ENCODE assay signal across 10 cellular contexts in the genomic region with DNA sequence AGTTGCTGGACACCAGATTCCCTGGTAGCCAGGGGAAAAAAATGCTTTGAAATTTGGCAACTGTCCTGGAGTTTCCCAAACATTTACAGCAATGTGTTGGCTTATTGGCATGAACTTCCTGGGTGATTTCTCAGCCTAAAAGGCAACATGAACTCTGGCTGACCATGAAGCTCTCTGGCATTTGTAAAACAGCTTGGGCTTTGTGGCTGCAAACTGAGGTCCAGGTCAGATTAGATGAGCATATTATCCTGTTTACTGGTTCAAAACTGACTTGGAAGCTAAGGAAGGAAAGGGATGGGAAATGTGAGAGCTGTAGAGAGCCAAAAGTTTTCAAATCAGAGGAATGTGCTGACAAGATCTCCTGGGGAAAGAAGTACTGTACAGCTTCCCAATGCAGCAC.
DNase-seq lines count a peak whose midpoint lies in the region; ATAC-seq, FAIRE-seq and TF ChIP-seq lines count a peak whose summit lies in the region.
"Had no signal": no experiment of that assay in that cellular context is flagged by ENCODE, and none has a peak within 500 bp of the region (broad histone marks: within the 10 kb centered on the region; RNA-seq: fewer than 3 reads in every experiment).

No MANE protein-coding gene starts in this region.

- FAIRE-seq in urothelium cell line (lab: Jason Lieb, UNC) = no peak

- peak; percentile 65 for DNase-seq in mammary epithelial cell
- DNase-seq in right lobe of liver = peak in 2 of 3 donors; percentile 30 to 76
- DNase-seq in urothelium cell line (ENCODE audit: low spot score) = peak; percentile 25
- DNase-seq in DMS153 treated with DMSO at 0.1 percent for 48 hours (lab: John Stamatoyannopoulos, UW; ENCODE audit: unreplicated experiment) = no peak
- no peak for DNase-seq in HuH-7.5 (ENCODE audit: low spot score)
- no peak for DNase-seq in HUDEP-2 (lab: John Stamatoyannopoulos, UW; ENCODE audit: unreplicated experiment in 76 of 76)
- DNase-seq: erythroblast, NCI-H2171 treated with DMSO at 0.1 percent for 48 hours had no signal

- TF ChIP-seq CTCF in mammary epithelial cell (conservative IDR thresholded peaks at IDR 0.05 in 1 of 2, IDR thresholded peaks at IDR 0.05 in 1 of 2; ENCODE audit: extremely low read depth in 1 of 2, insufficient read depth in 1 of 2, low read depth in 1 of 2, low read length in 2 of 2) = no peak
- no peak for TF ChIP-seq CTCF in right lobe of liver (IDR thresholded peaks at IDR 0.05)

- peak overlapping the region; percentile 18; the same call in 1 of the 2 replicates for H3K9ac ChIP-seq in HUES48 (ENCODE audit: low read depth, low read length)
- no peak overlapping the region for H3K9ac ChIP-seq in mammary epithelial cell (ENCODE audit: insufficient read depth, low read length)

- H3K9me3 ChIP-seq in HUES48 (ENCODE audit: control insufficient read depth, insufficient read depth, low read length) (0 out of 2 replicates have a peak, but pooled peaks cover 4% of the 10 kb centered on the region), mammary epithelial cell (replicated peaks; ENCODE audit: insufficient read depth, low read length) (no peaks in the 10 kb centered on the region), right lobe of liver (no peaks in the 10 kb centered on the region)

- no peak overlapping the region for H3K4me2 ChIP-seq in mammary epithelial cell (ENCODE audit: insufficient read depth, low read depth, low read length)

- CTCF ChIA-PET in mammary epithelial cell (lab: Charles Lee; ENCODE audit: low non-redundant PET) = no interaction called here

- H3K36me3 ChIP-seq in HUES48 (ENCODE audit: control insufficient read depth, insufficient read depth, low read length) = peaks cover 11% of the 10 kb centered on the region
- peaks cover 40% of the 10 kb centered on the region for H3K36me3 ChIP-seq in mammary epithelial cell (ENCODE audit: insufficient read depth, low read length)
- H3K36me3 ChIP-seq in right lobe of liver = no peaks in the 10 kb centered on the region

- no peaks in the 10 kb centered on the region for H3K79me2 ChIP-seq in mammary epithelial cell (ENCODE audit: insufficient read depth, low read length)

- H2AFZ ChIP-seq in mammary epithelial cell (ENCODE audit: low read depth, low read length) = peak overlapping the region; percentile 37

- no peaks in the 10 kb centered on the region for H4K20me1 ChIP-seq in mammary epithelial cell (ENCODE audit: insufficient read depth, low read length)

- H3K4me3 ChIP-seq in HUES48 (ENCODE audit: low read depth, low read length) (no peak overlapping the region), mammary epithelial cell (replicated peaks in 1 of 3; ENCODE audit: insufficient read depth in 1 of 3, low read depth in 2 of 3, low read length in 3 of 3) (no peak overlapping the region), right lobe of liver (no peak overlapping the region)

- no peak overlapping the region for H3K27ac ChIP-seq in HUES48 (ENCODE audit: low read depth, low read length)
- H3K27ac ChIP-seq in mammary epithelial cell (ENCODE audit: insufficient read depth, low read depth, low read length) = no peak overlapping the region
- peak overlapping the region; percentile 11 to 42 (median 29) for H3K27ac ChIP-seq in right lobe of liver
- H3K27ac ChIP-seq: HL-60 had no signal

- peak; percentile 96 for ATAC-seq in right lobe of liver

- H3K27me3 ChIP-seq in HUES48 (ENCODE audit: control insufficient read depth, insufficient read depth, low read length) (no peaks in the 10 kb centered on the region), mammary epithelial cell (ENCODE audit: insufficient read depth, low read length) (no peaks in the 10 kb centered on the region), right lobe of liver (no peaks in the 10 kb centered on the region)

- in situ Hi-C loops in mammary epithelial cell (cut with MboI; ENCODE audit: low sequenced_read_pairs in 2 of 2) = no loop called here

- dilution Hi-C loops in mammary epithelial cell (cut with HindIII; ENCODE audit: low sequenced_read_pairs) = no loop called here

- no peak for TF ChIP-seq POLR2A in right lobe of liver (IDR thresholded peaks at IDR 0.05)

- intact Hi-C loops in mammary epithelial cell (cut with micrococcal nuclease) = no loop called here
- intact Hi-C loops in right lobe of liver (cut with DNase I) = no loop called here

- BruUV-seq in mammary epithelial cell (replicated peaks; lab: Mats Ljungman, UMichigan) = no TSS peak

- H3K4me1 ChIP-seq in HUES48 (ENCODE audit: control insufficient read depth, insufficient read depth, low read length) = peaks cover 34% of the 10 kb centered on the region
- peaks cover 9% of the 10 kb centered on the region for H3K4me1 ChIP-seq in mammary epithelial cell (ENCODE audit: insufficient read depth, low read length)
- peaks cover 0 to 16% (median 8%) of the 10 kb centered on the region in 4 donors for H3K4me1 ChIP-seq in right lobe of liver

Comparison
In these comparisons a context has a peak if more than half of its experiments do, and no peak if none do; other contexts are left out.
1. H3K27ac ChIP-seq: peak in right lobe of liver (3 of 3); none in HUES48 (single experiment) and mammary epithelial cell (single experiment).
2. DNase-seq: peak in mammary epithelial cell (single experiment), right lobe of liver (2 of 3) and urothelium cell line (single experiment); none in DMS153 treated with DMSO at 0.1 percent for 48 hours (single experiment), HuH-7.5 (single experiment) and HUDEP-2 (0 of 76).